ENCODE assay signal across 33 cellular contexts in the genomic region with DNA sequence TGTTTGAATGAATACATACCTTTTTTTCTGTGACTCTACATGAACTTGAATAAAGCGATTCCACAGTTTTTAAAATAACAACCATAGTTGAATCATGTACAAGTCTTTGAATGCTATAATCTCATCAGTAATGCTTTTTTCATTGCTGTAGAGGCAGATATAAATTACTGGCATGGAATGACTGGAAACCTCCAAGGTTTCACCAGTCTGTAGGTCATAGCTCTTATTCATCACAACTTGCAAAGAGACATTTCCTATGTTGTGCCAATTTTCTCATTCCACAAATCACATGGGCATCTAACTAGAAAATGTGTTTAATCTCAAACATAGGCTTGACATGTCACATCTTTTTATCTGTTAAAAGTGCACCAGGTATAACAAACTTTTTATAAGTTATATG.
"Had no signal": no experiment of that assay in that cellular context is flagged by ENCODE, and none has a peak within 500 bp of the region (broad histone marks: within the 10 kb centered on the region; RNA-seq: fewer than 3 reads in every experiment).

No MANE protein-coding gene starts in this region.

- H3K4me2 ChIP-seq: PC-9 had no signal

- H3K36me3 Mint-ChIP-seq: activated naive CD4-positive, alpha-beta T cell treated with anti-CD3 and anti-CD28 coated beads, Interleukin-2, amount 50 U/mL, for 24 hours had no signal

- H3K27ac ChIP-seq: brain microvascular endothelial cell, PC-9, RWPE1 had no signal

- DNase-seq: activated CD4-positive, alpha-beta T cell treated with anti-CD3 and anti-CD28 coated beads for 36 hours; activated CD4-positive, alpha-beta T cell treated with anti-CD3 and anti-CD28 coated beads, Interleukin-2, amount 10 ng/mL, durations not matched to agents 7 days and 5 days; activated CD4-positive, alpha-beta T cell treated with anti-CD3 and anti-CD28 coated beads, Interleukin-2, amount 50 U/mL, for 48 hours; activated CD8-positive, alpha-beta T cell treated with anti-CD3 and anti-CD28 coated beads, Interleukin-2, amount 10 ng/mL, durations not matched to agents 7 days and 5 days; activated gamma-delta T cell; activated naive CD4-positive, alpha-beta T cell treated with Interleukin-2 at 50 U/mL for 16 hours; activated T-cell treated with anti-CD3 and anti-CD28 coated beads, Interleukin-2, amount 50 U/mL, for 24 hours; anterior cingulate cortex; brain microvascular endothelial cell; central memory CD4-positive, alpha-beta T cell; Kasumi-1; KG1; MM.1S; MV-4-11; NCI-H1092; NCI-H1436 treated with DMSO at 0.1 percent for 48 hours; NCI-H1694 treated with DMSO at 0.1 percent for 48 hours; NCI-H2029 treated with DMSO at 0.1 percent for 48 hours; NCI-H2107; NCI-H2171; NCI-H510A; NCI-H526; NCI-H748 treated with DMSO at 0.1 percent for 48 hours; PC-9; SIG-M5 had no signal

- H3K27ac Mint-ChIP-seq: activated CD4-positive, alpha-beta T cell treated with anti-CD3 and anti-CD28 coated beads for 36 hours; activated CD4-positive, alpha-beta T cell treated with anti-CD3 and anti-CD28 coated beads, Interleukin-2, amount 10 ng/mL, durations not matched to agents 7 days and 5 days; activated CD8-positive, alpha-beta T cell treated with anti-CD3 and anti-CD28 coated beads, Interleukin-2, amount 10 ng/mL, durations not matched to agents 7 days and 5 days; activated naive CD4-positive, alpha-beta T cell treated with anti-CD3 and anti-CD28 coated beads, Interleukin-2, amount 50 U/mL, for 24 hours; activated T-cell treated with anti-CD3 and anti-CD28 coated beads, Interleukin-2, amount 50 U/mL, for 24 hours; activated T-helper 2 cell treated with anti-CD3 and anti-CD28 coated beads, Interferon-gamma antibody, Interleukin-2, Interleukin-4, amounts not matched to agents 10 μg/mL and 5 μg/mL and 100 μg/mL, durations not matched to agents 14 hours and 24 hours and 36 hours; T-helper 1 cell treated with Interleukin-12 subunit alpha and Interleukin-12 subunit beta and Interleukin-4 antibody, amounts not matched to agents 30 μg/mL and 1 μg/mL, for 36 hours; T-helper 2 cell treated with Interferon-gamma antibody and Interleukin-4, amounts not matched to agents 5 μg/mL and 100 μg/mL, for 36 hours had no signal

- H3K9me3 ChIP-seq: adrenal gland had no signal

- H3K27me3 Mint-ChIP-seq: activated CD4-positive, alpha-beta T cell treated with anti-CD3 and anti-CD28 coated beads for 36 hours; activated CD4-positive, alpha-beta T cell treated with anti-CD3 and anti-CD28 coated beads, Interleukin-2, amount 10 ng/mL, durations not matched to agents 7 days and 5 days; activated naive CD4-positive, alpha-beta T cell treated with anti-CD3 and anti-CD28 coated beads, Interleukin-2, amount 50 U/mL, for 24 hours; activated T-cell treated with anti-CD3 and anti-CD28 coated beads, Interleukin-2, amount 50 U/mL, for 24 hours had no signal

- H3K27me3 ChIP-seq: adrenal gland, brain microvascular endothelial cell had no signal

- H2AFZ ChIP-seq: PC-9 had no signal

- H3K9me3 Mint-ChIP-seq: activated CD4-positive, alpha-beta T cell treated with anti-CD3 and anti-CD28 coated beads, Interleukin-2, amount 10 ng/mL, durations not matched to agents 7 days and 5 days; activated naive CD4-positive, alpha-beta T cell treated with anti-CD3 and anti-CD28 coated beads, Interleukin-2, amount 50 U/mL, for 24 hours; activated T-cell treated with anti-CD3 and anti-CD28 coated beads, Interleukin-2, amount 50 U/mL, for 24 hours; activated T-helper 2 cell treated with anti-CD3 and anti-CD28 coated beads, Interferon-gamma antibody, Interleukin-2, Interleukin-4, amounts not matched to agents 10 μg/mL and 5 μg/mL and 100 μg/mL, durations not matched to agents 14 hours and 24 hours and 36 hours; T-helper 1 cell treated with Interleukin-12 subunit alpha and Interleukin-12 subunit beta and Interleukin-4 antibody, amounts not matched to agents 30 μg/mL and 1 μg/mL, for 36 hours; T-helper 2 cell treated with Interferon-gamma antibody and Interleukin-4, amounts not matched to agents 5 μg/mL and 100 μg/mL, for 36 hours had no signal

- FAIRE-seq: RCC 7860, TTC549 had no signal

- H3K4me3 ChIP-seq: adrenal gland, PC-9 had no signal

- H3K4me1 Mint-ChIP-seq: activated CD4-positive, alpha-beta T cell treated with anti-CD3 and anti-CD28 coated beads for 36 hours; activated CD4-positive, alpha-beta T cell treated with anti-CD3 and anti-CD28 coated beads, Interleukin-2, amount 10 ng/mL, durations not matched to agents 7 days and 5 days; activated naive CD4-positive, alpha-beta T cell treated with anti-CD3 and anti-CD28 coated beads, Interleukin-2, amount 50 U/mL, for 24 hours had no signal

- H3K36me3 ChIP-seq: adrenal gland, brain microvascular endothelial cell had no signal

- H3K4me3 Mint-ChIP-seq: activated CD4-positive, alpha-beta T cell treated with anti-CD3 and anti-CD28 coated beads for 36 hours; activated CD4-positive, alpha-beta T cell treated with anti-CD3 and anti-CD28 coated beads, Interleukin-2, amount 10 ng/mL, durations not matched to agents 7 days and 5 days; activated CD8-positive, alpha-beta T cell treated with anti-CD3 and anti-CD28 coated beads, Interleukin-2, amount 10 ng/mL, durations not matched to agents 7 days and 5 days; activated naive CD4-positive, alpha-beta T cell treated with anti-CD3 and anti-CD28 coated beads, Interleukin-2, amount 50 U/mL, for 24 hours; activated T-cell treated with anti-CD3 and anti-CD28 coated beads, Interleukin-2, amount 50 U/mL, for 24 hours; T-helper 1 cell treated with Interleukin-12 subunit alpha and Interleukin-12 subunit beta and Interleukin-4 antibody, amounts not matched to agents 30 μg/mL and 1 μg/mL, for 36 hours; T-helper 2 cell treated with Interferon-gamma antibody and Interleukin-4, amounts not matched to agents 5 μg/mL and 100 μg/mL, for 36 hours had no signal
